Comparison of ENCODE assay signal across 8 cellular contexts in genomic region chr9:134698587-134699342, GRCh38. TPM values are rescaled to one million over a fixed set of nuclear protein-coding genes. Genes with fewer than 3 reads are reported as not detected.
DNase-seq lines count a peak whose midpoint lies in the region; ATAC-seq and TF ChIP-seq lines count a peak whose summit lies in the region.

No MANE protein-coding gene starts in this region.

- no peak overlapping the region for H3K4me3 Mint-ChIP-seq in T-cell

- peak; percentile 98 for DNase-seq in ELF-1 (ENCODE audit: low read depth, low spot score)
- DNase-seq in T-cell: peak in 22 of 34 experiments; percentile 7 to 39 (median 19)
- peak; percentile 65 for DNase-seq in cerebellar cortex (ENCODE audit: low spot score)
- DNase-seq in left kidney (ENCODE audit: low read depth, low spot score): peak; percentile 83
- DNase-seq in stimulated activated CD4-positive, alpha-beta T cell treated with anti-CD3 and anti-CD28 coated beads, TNF-alpha, amount 100 ng/mL, for 1 hour (ENCODE audit: low read depth in 3 of 3, low spot score in 1 of 3): peak in 2 of 3 donors; percentile 7 to 14
- DNase-seq in NCI-H128 (lab: John Stamatoyannopoulos, UW; ENCODE audit: unreplicated experiment): no peak

- peaks cover 0 to 2% of the 10 kb centered on the region in 2 donors for H3K27me3 Mint-ChIP-seq in T-cell

- H3K27ac Mint-ChIP-seq in T-cell: no peak overlapping the region

- H3K4me1 Mint-ChIP-seq in T-cell: no peaks in the 10 kb centered on the region

- TF ChIP-seq CTCF in LNCAP (IDR thresholded peaks at IDR 0.05): peak; percentile 96

- H3K9me3 Mint-ChIP-seq in T-cell: no peaks in the 10 kb centered on the region

- POLR2A ChIA-PET in T-cell (lab: Charles Lee): no interaction called here

- peak in 2 of 4 experiments; percentile 30 to 32 for ATAC-seq in T-cell (replicated peaks in 1 of 4)
- no peak for ATAC-seq in GM19035 (IDR thresholded peaks at IDR 0.05; ENCODE audit: unreplicated experiment)

- no peaks in the 10 kb centered on the region for H3K36me3 Mint-ChIP-seq in T-cell

- CTCF ChIA-PET in T-cell (lab: Charles Lee): no interaction called here

RNA-seq across cellular contexts. Expression of gene COL5A1, which starts 57.2 kb away (rescaled TPM):
- 1 to 10 TPM in 4 of 5 donors, under 1 TPM in 1; 0.18 to 2.3 (median 1.7) TPM for total RNA-seq in T-cell
